11 cellular contexts compared by ENCODE assay signal in the genomic region with DNA sequence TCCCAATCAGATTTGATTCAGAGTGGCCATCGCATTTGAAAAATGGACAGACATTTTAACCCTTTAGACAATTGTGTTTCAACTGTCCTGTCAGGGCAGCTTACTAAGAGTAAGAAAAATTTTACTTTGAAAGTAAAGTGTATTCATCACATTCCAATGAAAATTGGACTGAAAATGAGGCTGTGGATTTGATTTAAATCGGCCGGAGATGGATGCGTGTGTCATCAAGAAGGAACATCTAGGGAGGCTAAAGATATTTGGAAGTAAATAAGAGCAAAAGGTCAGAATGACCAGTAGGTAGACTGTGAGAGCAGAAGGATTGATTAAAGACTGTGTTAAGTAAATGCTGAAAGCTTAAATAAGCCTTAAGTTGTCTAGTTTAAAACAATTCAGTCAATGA. TPM values are rescaled to one million over a fixed set of nuclear protein-coding genes. Genes with fewer than 3 reads are reported as not detected.
A peak's percentile ranks its signal among the peaks of the same experiment; 100 is the strongest.
DNase-seq lines count a peak whose midpoint lies in the region; ATAC-seq and TF ChIP-seq lines count a peak whose summit lies in the region.
"Had no signal": no experiment of that assay in that cellular context is flagged by ENCODE, and none has a peak within 500 bp of the region (broad histone marks: within the 10 kb centered on the region; RNA-seq: fewer than 3 reads in every experiment).

No MANE protein-coding gene starts in this region.

- H3K4me3 ChIP-seq in cardiac muscle cell (peak overlapping the region; percentile 76), vagina (peak overlapping the region; percentile 67 to 97), transverse colon (peak overlapping the region in 1 of 4 donors; percentile 80)

- no peaks in the 10 kb centered on the region for H3K27me3 ChIP-seq in cardiac muscle cell
- no peaks in the 10 kb centered on the region for H3K27me3 ChIP-seq in foreskin keratinocyte
- no peaks in the 10 kb centered on the region for H3K27me3 ChIP-seq in vagina
- H3K27me3 ChIP-seq in transverse colon, result no peaks in the 10 kb centered on the region
- H3K27me3 ChIP-seq: body of pancreas had no signal

- TF ChIP-seq POLR2A in vagina (IDR thresholded peaks at IDR 0.05), result no peak
- no peak for TF ChIP-seq POLR2A in transverse colon (IDR thresholded peaks at IDR 0.05)

- H3K9me3 ChIP-seq in cardiac muscle cell (ENCODE audit: low read depth), result no peaks in the 10 kb centered on the region
- no peaks in the 10 kb centered on the region for H3K9me3 ChIP-seq in vagina
- no peaks in the 10 kb centered on the region for H3K9me3 ChIP-seq in transverse colon
- H3K9me3 ChIP-seq: body of pancreas had no signal

- peaks cover 12% of the 10 kb centered on the region for H3K36me3 Mint-ChIP-seq in activated CD8-positive, alpha-beta T cell treated with anti-CD3 and anti-CD28 coated beads, Interleukin-2, amount 10 ng/mL, durations not matched to agents 7 days and 5 days (ENCODE audit: low read depth)

- CTCF ChIA-PET in activated CD8-positive, alpha-beta T cell treated with anti-CD3 and anti-CD28 coated beads, Interleukin-2, amount 10 ng/mL, durations not matched to agents 7 days and 5 days (lab: Charles Lee), result interaction anchor here (0.8 to 1.9 kb wide), 4 partner anchors 23 to 208 kb away, joined by 3 to 10 read pairs (median 4); no protein-coding TSS in a partner anchor
- CTCF ChIA-PET in HEK293T (lab: Yijun Ruan, JAX), result no interaction called here

- intact Hi-C loops in left cardiac atrium (cut with DNase I) (loop anchor here in 1 of 2 donors (2.0 kb wide), 1 partner anchor 43 kb away; no protein-coding TSS in a partner anchor), vagina (cut with DNase I) (no loop called here), transverse colon (cut with DNase I; ENCODE audit: low total_unique reads) (no loop called here)

- in situ Hi-C loops in transverse colon (cut with MboI; ENCODE audit: low pct_ligation_motif_present in 1 of 4, low pct_unique_long_range_greater_than_20kb in 1 of 4, low sequenced_read_pairs in 3 of 4), result no loop called here

- TF ChIP-seq EP300 in transverse colon (IDR thresholded peaks at IDR 0.05; ENCODE audit: low read depth), result no peak

- peaks cover 23% of the 10 kb centered on the region for H3K4me1 Mint-ChIP-seq in activated CD8-positive, alpha-beta T cell treated with anti-CD3 and anti-CD28 coated beads, Interleukin-2, amount 10 ng/mL, durations not matched to agents 7 days and 5 days (ENCODE audit: low read depth)

- H3K9me3 Mint-ChIP-seq in activated CD8-positive, alpha-beta T cell treated with anti-CD3 and anti-CD28 coated beads, Interleukin-2, amount 10 ng/mL, durations not matched to agents 7 days and 5 days (ENCODE audit: insufficient read depth), result no peaks in the 10 kb centered on the region

- H3K36me3 ChIP-seq in cardiac muscle cell (peaks cover under 1% of the 10 kb centered on the region), vagina (peaks cover 0 to 5% of the 10 kb centered on the region in 2 donors), transverse colon (peaks cover 0 to under 1% (median 0%) of the 10 kb centered on the region in 4 donors)

- peak overlapping the region; percentile 90 for H3K4me3 Mint-ChIP-seq in activated CD8-positive, alpha-beta T cell treated with anti-CD3 and anti-CD28 coated beads, Interleukin-2, amount 10 ng/mL, durations not matched to agents 7 days and 5 days

- H3K27me3 Mint-ChIP-seq in activated CD8-positive, alpha-beta T cell treated with anti-CD3 and anti-CD28 coated beads, Interleukin-2, amount 10 ng/mL, durations not matched to agents 7 days and 5 days (ENCODE audit: low read depth), result no peaks in the 10 kb centered on the region

- 80 to 86% methylated on average over 4 of the region's 4 CpGs for WGBS in transverse colon (ENCODE audit: low coverage in 1 of 2), 2 donors

- peak overlapping the region; percentile 56 for H3K27ac Mint-ChIP-seq in activated CD8-positive, alpha-beta T cell treated with anti-CD3 and anti-CD28 coated beads, Interleukin-2, amount 10 ng/mL, durations not matched to agents 7 days and 5 days

- POLR2A ChIA-PET in activated CD8-positive, alpha-beta T cell treated with anti-CD3 and anti-CD28 coated beads, Interleukin-2, amount 10 ng/mL, durations not matched to agents 7 days and 5 days (lab: Charles Lee), result interaction anchor here (0.7 to 2.9 kb wide), 5 partner anchors 15 to 96 kb away, joined by 3 to 27 read pairs (median 4); no protein-coding TSS in a partner anchor
- POLR2A ChIA-PET in HEK293T (lab: Yijun Ruan, JAX), result no interaction called here

- TF ChIP-seq CTCF in cardiac muscle cell (IDR thresholded peaks at IDR 0.05; ENCODE audit: low read depth, low read length), result no peak
- TF ChIP-seq CTCF in foreskin keratinocyte (conservative IDR thresholded peaks at IDR 0.05), result no peak
- no peak for TF ChIP-seq CTCF in vagina (IDR thresholded peaks at IDR 0.05)
- TF ChIP-seq CTCF in transverse colon (IDR thresholded peaks at IDR 0.05), result no peak

- ATAC-seq in left cardiac atrium (no peak), foreskin keratinocyte (no peak)
- ATAC-seq in activated CD8-positive, alpha-beta T cell treated with anti-CD3 and anti-CD28 coated beads, Interleukin-2, amount 10 ng/mL, durations not matched to agents 7 days and 5 days, result no peak
- ATAC-seq: body of pancreas, left ventricle myocardium superior had no signal

- H3K4me1 ChIP-seq in cardiac muscle cell (ENCODE audit: low read depth) (peaks cover 5% of the 10 kb centered on the region), foreskin keratinocyte (no peaks in the 10 kb centered on the region), vagina (peaks cover 32% of the 10 kb centered on the region), transverse colon (peaks cover 6 to 15% (median 7%) of the 10 kb centered on the region in 4 donors)

- H3K27ac ChIP-seq in cardiac muscle cell (no peak overlapping the region), foreskin keratinocyte (peak overlapping the region; percentile 38), vagina (no peak overlapping the region), transverse colon (no peak overlapping the region)

- DNase-seq in cardiac muscle cell (ENCODE audit: low read depth in 1 of 2, low spot score in 1 of 2) (no peak), left cardiac atrium (no peak), foreskin keratinocyte (no peak), vagina (ENCODE audit: extremely low spot score in 2 of 2) (no peak), NCI-H2107 treated with DMSO at 0.1 percent for 48 hours (lab: John Stamatoyannopoulos, UW; ENCODE audit: unreplicated experiment) (no peak), transverse colon (no peak), HEK293T (ENCODE audit: extremely low spot score) (no peak)
- DNase-seq in activated CD8-positive, alpha-beta T cell treated with anti-CD3 and anti-CD28 coated beads, Interleukin-2, amount 10 ng/mL, durations not matched to agents 7 days and 5 days, result no peak
- DNase-seq: body of pancreas, COR-L47, left ventricle myocardium superior had no signal

TF ChIP-seq in HEK293T, 16 proteins besides CTCF, POLR2A, EP300 and RAD21:
- TF ChIP-seq ZNF384 (IDR thresholded peaks at IDR 0.05) (no peak), LEF1 (IDR thresholded peaks at IDR 0.05; ENCODE audit: borderline replicate concordance) (no peak), CTBP1 (IDR thresholded peaks at IDR 0.05; ENCODE audit: borderline replicate concordance) (no peak), ELF4 (IDR thresholded peaks at IDR 0.05) (no peak), FOXK2 (IDR thresholded peaks at IDR 0.05) (no peak), TARDBP (IDR thresholded peaks at IDR 0.05) (no peak), FOXM1 (IDR thresholded peaks at IDR 0.05; ENCODE audit: borderline replicate concordance) (no peak), SUZ12 (IDR thresholded peaks at IDR 0.05) (no peak), FOXA1 (IDR thresholded peaks at IDR 0.05) (no peak)

RNA-seq across cellular contexts. Expression of a gene that starts 1.5 kb away (rescaled TPM):
- total RNA-seq in cardiac muscle cell, result 15.0 and 16.3 TPM in 2 replicates
- 18.8 and 28.3 TPM in 2 replicates for polyA plus RNA-seq in cardiac muscle cell
- total RNA-seq in left cardiac atrium, result 10 to 100 TPM; 10.3 to 13.6 TPM
- 10 to 100 TPM; 22.3 to 24.5 TPM for total RNA-seq in activated CD8-positive, alpha-beta T cell treated with anti-CD3 and anti-CD28 coated beads, Interleukin-2, amount 10 ng/mL, durations not matched to agents 7 days and 5 days
- total RNA-seq in foreskin keratinocyte, result 15.2 and 15.5 TPM in 2 replicates
- 8.2 and 9.1 TPM in 2 replicates for polyA plus RNA-seq in foreskin keratinocyte
- total RNA-seq in vagina, result 15.2 TPM
- 10 to 100 TPM; 13.2 to 43.0 (median 16.5) TPM for total RNA-seq in transverse colon
